Comparison of ENCODE assay signal across 8 cellular contexts in the genomic region with DNA sequence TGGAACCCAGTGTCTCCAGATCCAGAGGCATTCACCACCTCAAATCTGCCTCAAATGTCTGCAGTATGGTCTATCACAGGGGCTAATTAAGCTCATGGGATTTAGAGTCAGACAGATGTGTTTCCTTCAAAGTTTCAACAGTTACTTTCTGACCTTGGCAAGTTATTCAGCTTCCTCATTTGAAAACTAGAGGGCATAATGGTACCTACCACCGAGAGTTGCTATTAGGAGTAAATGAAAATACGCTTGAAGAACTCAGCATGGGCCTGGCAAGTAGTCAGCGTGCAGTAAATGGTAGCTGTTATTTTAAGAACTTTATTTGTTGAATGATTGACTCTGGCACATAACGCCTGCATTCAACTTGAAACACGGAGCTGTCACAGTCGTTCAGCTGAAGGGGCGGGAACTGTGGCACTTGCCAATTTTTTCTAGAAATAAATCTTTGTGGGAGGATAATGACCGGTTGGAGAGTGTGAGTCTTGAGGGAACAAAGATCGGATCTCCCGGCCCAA. TPM values are rescaled to one million over a fixed set of nuclear protein-coding genes. Genes with fewer than 3 reads are reported as not detected.
DNase-seq lines count a peak whose midpoint lies in the region; FAIRE-seq and TF ChIP-seq lines count a peak whose summit lies in the region.

No MANE protein-coding gene starts in this region.

- H3K27me3 Mint-ChIP-seq in HFFc6 (ENCODE audit: insufficient read depth): no peaks in the 10 kb centered on the region; the same call in 1 of the 2 replicates

- TF ChIP-seq EP300 in transverse colon (IDR thresholded peaks at IDR 0.05; ENCODE audit: low read depth): no peak

- H3K9me3 Mint-ChIP-seq in HFFc6: no peaks in the 10 kb centered on the region

- H3K9me3 ChIP-seq in transverse colon: no peaks in the 10 kb centered on the region

- FAIRE-seq in GM12892 (lab: Jason Lieb, UNC): no peak

- TF ChIP-seq POLR2A in transverse colon (IDR thresholded peaks at IDR 0.05) (no peak), GM12892 (IDR thresholded peaks at IDR 0.05; ENCODE audit: low read depth, low read length) (no peak)

- H3K36me3 ChIP-seq in transverse colon: no peaks in the 10 kb centered on the region

- H3K4me1 Mint-ChIP-seq in HFFc6 (ENCODE audit: low read depth): peaks cover 64% of the 10 kb centered on the region

- WGBS in transverse colon (ENCODE audit: low coverage in 1 of 2), 2 donors: 1% methylated on average over 10 of the region's 10 CpGs; no CpG with 5 or more reads in 1 of the 2 donors

- H3K27ac Mint-ChIP-seq in HFFc6: peak overlapping the region; percentile 99

- H3K36me3 Mint-ChIP-seq in HFFc6 (ENCODE audit: low read depth): peaks cover 34% of the 10 kb centered on the region

- peaks cover 19 to 81% (median 49%) of the 10 kb centered on the region in 4 donors for H3K4me1 ChIP-seq in transverse colon

- peak overlapping the region; percentile 58 to 92 (median 84) for H3K4me3 ChIP-seq in transverse colon

- intact Hi-C loops in transverse colon (cut with DNase I; ENCODE audit: low total_unique reads): no loop called here

- no peaks in the 10 kb centered on the region for H3K27me3 ChIP-seq in transverse colon

- H3K27ac ChIP-seq in transverse colon: peak overlapping the region; percentile 99 to 100 (median 99)

- in situ Hi-C loops in transverse colon (cut with MboI; ENCODE audit: low pct_ligation_motif_present in 1 of 4, low pct_unique_long_range_greater_than_20kb in 1 of 4, low sequenced_read_pairs in 3 of 4): no loop called here

- DNase-seq in GDM1 (lab: John Stamatoyannopoulos, UW): peak; percentile 52
- peak; percentile 51 for DNase-seq in HFFc6
- peak; percentile 84 for DNase-seq in NOMO-1 treated with DMSO at 0.1 percent for 48 hours (lab: John Stamatoyannopoulos, UW; ENCODE audit: unreplicated experiment)
- peak; percentile 49 for DNase-seq in cerebellar cortex (ENCODE audit: low spot score)
- DNase-seq in medulla oblongata (ENCODE audit: extremely low spot score): peak; percentile 67
- no peak for DNase-seq in transverse colon
- DNase-seq in GM12892 (ENCODE audit: insufficient read length): no peak
- no peak for DNase-seq in activated CD4-positive, alpha-beta T cell treated with anti-CD3 and anti-CD28 coated beads, Interleukin-2, amount 50 U/mL, for 1 hour

- H3K4me3 Mint-ChIP-seq in HFFc6: peak overlapping the region; percentile 95

- TF ChIP-seq CTCF in HFFc6 (IDR thresholded peaks at IDR 0.05): peak; percentile 56
- TF ChIP-seq CTCF in transverse colon (IDR thresholded peaks at IDR 0.05): peak in 1 of 5 experiments; percentile 8

RNA-seq across cellular contexts. Expression of gene CAP1, which starts 1.2 kb away (rescaled TPM):
- total RNA-seq in HFFc6 (2021; fragmentation: NEBNext Ultra II Directional; extraction: Animal tissue kit (Norgen Biotek cat#: 25700)): 100 to 1,000 TPM; 665 to 743 (median 688) TPM
- 100 to 1,000 TPM in 3 of 4 donors, 10 to 100 TPM in 1; 81.0 to 290 (median 238) TPM for total RNA-seq in transverse colon
- polyA plus RNA-seq in GM12892 (2012; ENCODE audit: missing spikeins): 311 TPM

RNA-seq across cellular contexts. Expression of gene PPT1, which starts 57.8 kb away (rescaled TPM):
- total RNA-seq in HFFc6 (2021; fragmentation: NEBNext Ultra II Directional; extraction: Animal tissue kit (Norgen Biotek cat#: 25700)): 10 to 100 TPM; 73.1 to 88.8 (median 82.5) TPM
- total RNA-seq in transverse colon: 10 to 100 TPM in 3 of 4 donors, 1 to 10 TPM in 1; 6.4 to 28.9 (median 18.0) TPM
- 72.1 TPM for polyA plus RNA-seq in GM12892 (2012; ENCODE audit: missing spikeins)

Comparison
In these comparisons a context has a peak if more than half of its experiments do, and no peak if none do; other contexts are left out.
1. DNase-seq: peak in GDM1 (single experiment), HFFc6 (single experiment), NOMO-1 treated with DMSO at 0.1 percent for 48 hours (single experiment), cerebellar cortex (single experiment) and medulla oblongata (single experiment); none in transverse colon (single experiment), GM12892 (single experiment) and activated CD4-positive, alpha-beta T cell treated with anti-CD3 and anti-CD28 coated beads, Interleukin-2, amount 50 U/mL, for 1 hour (single experiment).